In genomic region chr12:89450922-89451321, GRCh38 we compare ENCODE assay signal across 14 cellular contexts.
A peak's percentile ranks its signal among the peaks of the same experiment; 100 is the strongest.
DNase-seq lines count a peak whose midpoint lies in the region; ATAC-seq and TF ChIP-seq lines count a peak whose summit lies in the region.
"Had no signal": no experiment of that assay in that cellular context is flagged by ENCODE, and none has a peak within 500 bp of the region (broad histone marks: within the 10 kb centered on the region; RNA-seq: fewer than 3 reads in every experiment).

No MANE protein-coding gene starts in this region.

- peaks cover 34% of the 10 kb centered on the region for H3K36me3 Mint-ChIP-seq in CD8-positive, alpha-beta T cell

- no peaks in the 10 kb centered on the region for H3K27me3 ChIP-seq in gastroesophageal sphincter
- no peaks in the 10 kb centered on the region for H3K27me3 ChIP-seq in CD8-positive, alpha-beta T cell (ENCODE audit: insufficient read depth, low read length)
- H3K27me3 ChIP-seq: colonic mucosa had no signal

- no peak overlapping the region for H3K4me3 Mint-ChIP-seq in CD8-positive, alpha-beta T cell
- H3K4me3 Mint-ChIP-seq: activated T-cell treated with anti-CD3 and anti-CD28 coated beads, Interleukin-2, amount 50 U/mL, for 72 hours had no signal

- in situ Hi-C loops in SK-MEL-5 (cut with HindIII; ENCODE audit: low pct_unique_long_range_greater_than_20kb, low sequenced_read_pairs) = loop anchor here (25.0 kb wide), 1 partner anchor 389 kb away; no protein-coding TSS in a partner anchor

- no peak for TF ChIP-seq CTCF in gastroesophageal sphincter (IDR thresholded peaks at IDR 0.05)
- no peak for TF ChIP-seq CTCF in CD8-positive, alpha-beta T cell (IDR thresholded peaks at IDR 0.05)

- POLR2A ChIA-PET in CD8-positive, alpha-beta T cell (lab: Charles Lee) = no interaction called here

- no peak for TF ChIP-seq POLR2A in gastroesophageal sphincter (IDR thresholded peaks at IDR 0.05)

- no peak for ATAC-seq in gastroesophageal sphincter
- no peak for ATAC-seq in HG03571 (IDR thresholded peaks at IDR 0.05; ENCODE audit: unreplicated experiment)
- no peak for ATAC-seq in CD8-positive, alpha-beta T cell
- ATAC-seq: activated T-cell treated with anti-CD3 and anti-CD28 coated beads, Interleukin-2, amount 50 U/mL, for 72 hours had no signal

- DNase-seq in EL (peak; percentile 82), SK-MEL-5 (ENCODE audit: low read depth, low spot score) (peak; percentile 60), renal cortical epithelial cell (ENCODE audit: low read depth) (peak; percentile 85), LoVo (ENCODE audit: low spot score) (no peak), RPMI8226 (no peak)
- DNase-seq in CD8-positive, alpha-beta T cell = no peak
- DNase-seq: activated T-cell treated with anti-CD3 and anti-CD28 coated beads, Interleukin-2, amount 50 U/mL, for 72 hours; colonic mucosa; H7; NCI-H146; WERI-Rb-1 had no signal

- H3K4me1 Mint-ChIP-seq in CD8-positive, alpha-beta T cell (ENCODE audit: low read depth) = peaks cover 10% of the 10 kb centered on the region

- intact Hi-C loops in CD8-positive, alpha-beta T cell (cut with DNase I, micrococcal nuclease) = no loop called here

- no peaks in the 10 kb centered on the region for H3K9me3 ChIP-seq in gastroesophageal sphincter
- H3K9me3 ChIP-seq in CD8-positive, alpha-beta T cell (ENCODE audit: low read length) = no peaks in the 10 kb centered on the region
- H3K9me3 ChIP-seq: colonic mucosa, prostate gland had no signal

- no peak overlapping the region for H3K27ac Mint-ChIP-seq in CD8-positive, alpha-beta T cell
- H3K27ac Mint-ChIP-seq: activated T-cell treated with anti-CD3 and anti-CD28 coated beads, Interleukin-2, amount 50 U/mL, for 72 hours had no signal

- CTCF ChIA-PET in CD8-positive, alpha-beta T cell (lab: Charles Lee) = interaction anchor here (0.9 to 1.9 kb wide), 3 partner anchors 9 to 11 kb away, joined by 3 to 9 read pairs (median 4); no protein-coding TSS in a partner anchor

- no peaks in the 10 kb centered on the region for H3K36me3 ChIP-seq in gastroesophageal sphincter
- H3K36me3 ChIP-seq in CD8-positive, alpha-beta T cell (ENCODE audit: insufficient read depth, low read length) = no peaks in the 10 kb centered on the region
- H3K36me3 ChIP-seq: colonic mucosa, prostate gland, WERI-Rb-1 had no signal

- no peak overlapping the region for H3K4me3 ChIP-seq in gastroesophageal sphincter
- no peak overlapping the region for H3K4me3 ChIP-seq in CD8-positive, alpha-beta T cell (ENCODE audit: low read depth, low read length)
- H3K4me3 ChIP-seq: colonic mucosa, prostate gland had no signal

- H3K27me3 Mint-ChIP-seq in CD8-positive, alpha-beta T cell (ENCODE audit: low read depth) = no peaks in the 10 kb centered on the region

- H3K9me3 Mint-ChIP-seq in CD8-positive, alpha-beta T cell = no peaks in the 10 kb centered on the region
- H3K9me3 Mint-ChIP-seq: activated T-cell treated with anti-CD3 and anti-CD28 coated beads, Interleukin-2, amount 50 U/mL, for 72 hours had no signal

- H3K4me1 ChIP-seq in gastroesophageal sphincter = peaks cover 17 to 51% (median 31%) of the 10 kb centered on the region in 3 donors
- no peaks in the 10 kb centered on the region for H3K4me1 ChIP-seq in CD8-positive, alpha-beta T cell (ENCODE audit: insufficient read depth, low read length)
- H3K4me1 ChIP-seq: colonic mucosa, prostate gland had no signal

- H3K27ac ChIP-seq in gastroesophageal sphincter = peak overlapping the region; percentile 85 to 100 (median 86)
- H3K27ac ChIP-seq in CD8-positive, alpha-beta T cell (ENCODE audit: low read depth, low read length) = no peak overlapping the region
- H3K27ac ChIP-seq: prostate gland, WERI-Rb-1 had no signal

- TF ChIP-seq EP300 in gastroesophageal sphincter (IDR thresholded peaks at IDR 0.05) = no peak

Comparison
In these comparisons a context has a peak if more than half of its experiments do, and no peak if none do; other contexts are left out.
1. DNase-seq: peak in EL (single experiment), SK-MEL-5 (single experiment) and renal cortical epithelial cell (single experiment); none in CD8-positive, alpha-beta T cell (0 of 7), LoVo (single experiment) and RPMI8226 (single experiment).